1 cellular context compared by ENCODE assay signal in the genomic region with DNA sequence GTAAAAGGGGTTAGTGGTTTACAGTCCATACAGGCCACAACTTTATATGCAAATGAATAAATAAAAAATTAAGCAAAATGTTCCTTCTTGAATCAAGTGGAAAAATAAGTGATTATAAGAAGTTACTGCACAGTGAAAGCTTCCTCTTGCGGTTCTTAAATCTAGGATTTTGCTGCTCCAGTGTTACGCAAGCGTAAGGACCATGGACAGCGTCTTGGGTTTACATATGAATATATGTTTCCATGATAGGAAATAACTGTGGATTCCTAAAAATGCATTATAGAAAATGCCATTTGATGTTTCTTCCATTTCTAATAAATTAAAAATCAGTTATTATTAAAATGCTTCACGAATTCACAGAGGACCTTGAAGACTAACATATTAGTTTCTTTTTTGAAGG.
TF ChIP-seq lines count a peak whose summit lies in the region.

No MANE protein-coding gene starts in this region.

TF ChIP-seq in HepG2, 621 proteins besides CTCF, POLR2A, EP300 and RAD21 (continued from another document and continues in another):
- TF ChIP-seq ATM (IDR thresholded peaks at IDR 0.05; ENCODE audit: borderline replicate concordance) (no peak), ZFP90 (CRISPR knock-in tag; IDR thresholded peaks at IDR 0.05; ENCODE audit: borderline replicate concordance) (no peak), ZNF367 (CRISPR knock-in tag; IDR thresholded peaks at IDR 0.05; ENCODE audit: borderline replicate concordance) (no peak), ZNF776 (CRISPR knock-in tag; IDR thresholded peaks at IDR 0.05) (no peak), ZNF713 (CRISPR knock-in tag; IDR thresholded peaks at IDR 0.05) (no peak), ERF (CRISPR knock-in tag; IDR thresholded peaks at IDR 0.05) (0 out of 2 replicates have a peak, but pooled peaks have one; percentile 48), ZNF672 (CRISPR knock-in tag; IDR thresholded peaks at IDR 0.05) (no peak), TFE3 (CRISPR knock-in tag; IDR thresholded peaks at IDR 0.05) (peak; percentile 61; the same call in 1 of the 2 replicates), ZNF101 (CRISPR knock-in tag; IDR thresholded peaks at IDR 0.05; ENCODE audit: borderline replicate concordance, low read depth) (no peak), MED13 (CRISPR knock-in tag; IDR thresholded peaks at IDR 0.05) (no peak), SMARCC2 (IDR thresholded peaks at IDR 0.05) (no peak), SMAD1 (CRISPR knock-in tag; IDR thresholded peaks at IDR 0.05; ENCODE audit: borderline replicate concordance, low read depth) (no peak), KMT2A (CRISPR knock-in tag; IDR thresholded peaks at IDR 0.05) (no peak), ZNF441 (CRISPR knock-in tag; IDR thresholded peaks at IDR 0.05; ENCODE audit: borderline replicate concordance) (no peak), ZNF317 (CRISPR knock-in tag; IDR thresholded peaks at IDR 0.05) (no peak), STAG1 (CRISPR knock-in tag; IDR thresholded peaks at IDR 0.05) (no peak), ZMYM4 (CRISPR knock-in tag; IDR thresholded peaks at IDR 0.05) (no peak), ATF1 (CRISPR knock-in tag; IDR thresholded peaks at IDR 0.05) (no peak), MNT (IDR thresholded peaks at IDR 0.05) (no peak), JDP2 (CRISPR knock-in tag; IDR thresholded peaks at IDR 0.05; ENCODE audit: borderline replicate concordance) (no peak), MXD1 (CRISPR knock-in tag; IDR thresholded peaks at IDR 0.05) (no peak), SMYD3 (CRISPR knock-in tag; IDR thresholded peaks at IDR 0.05) (no peak), ZNF674 (CRISPR knock-in tag; IDR thresholded peaks at IDR 0.05; ENCODE audit: low read depth) (no peak), ZNF703 (CRISPR knock-in tag; IDR thresholded peaks at IDR 0.05; ENCODE audit: borderline replicate concordance) (no peak), PPARG (CRISPR knock-in tag; conservative IDR thresholded peaks at IDR 0.05) (0 out of 2 replicates have a peak, but pooled peaks have one; percentile 28), ZBTB49 (CRISPR knock-in tag; IDR thresholded peaks at IDR 0.05; ENCODE audit: borderline replicate concordance) (no peak), FOXK2 (IDR thresholded peaks at IDR 0.05) (no peak), CBX2 (IDR thresholded peaks at IDR 0.05; ENCODE audit: low read depth, low read length) (no peak), CBX2 (CRISPR knock-in tag; IDR thresholded peaks at IDR 0.05; ENCODE audit: low read depth) (no peak)
- TF ChIP-seq, protein P1, sequence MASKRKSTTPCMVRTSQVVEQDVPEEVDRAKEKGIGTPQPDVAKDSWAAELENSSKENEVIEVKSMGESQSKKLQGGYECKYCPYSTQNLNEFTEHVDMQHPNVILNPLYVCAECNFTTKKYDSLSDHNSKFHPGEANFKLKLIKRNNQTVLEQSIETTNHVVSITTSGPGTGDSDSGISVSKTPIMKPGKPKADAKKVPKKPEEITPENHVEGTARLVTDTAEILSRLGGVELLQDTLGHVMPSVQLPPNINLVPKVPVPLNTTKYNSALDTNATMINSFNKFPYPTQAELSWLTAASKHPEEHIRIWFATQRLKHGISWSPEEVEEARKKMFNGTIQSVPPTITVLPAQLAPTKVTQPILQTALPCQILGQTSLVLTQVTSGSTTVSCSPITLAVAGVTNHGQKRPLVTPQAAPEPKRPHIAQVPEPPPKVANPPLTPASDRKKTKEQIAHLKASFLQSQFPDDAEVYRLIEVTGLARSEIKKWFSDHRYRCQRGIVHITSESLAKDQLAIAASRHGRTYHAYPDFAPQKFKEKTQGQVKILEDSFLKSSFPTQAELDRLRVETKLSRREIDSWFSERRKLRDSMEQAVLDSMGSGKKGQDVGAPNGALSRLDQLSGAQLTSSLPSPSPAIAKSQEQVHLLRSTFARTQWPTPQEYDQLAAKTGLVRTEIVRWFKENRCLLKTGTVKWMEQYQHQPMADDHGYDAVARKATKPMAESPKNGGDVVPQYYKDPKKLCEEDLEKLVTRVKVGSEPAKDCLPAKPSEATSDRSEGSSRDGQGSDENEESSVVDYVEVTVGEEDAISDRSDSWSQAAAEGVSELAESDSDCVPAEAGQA (IDR thresholded peaks at IDR 0.05; ENCODE audit: low read depth), result no peak
- TF ChIP-seq, protein P1 (CRISPR knock-in tag; IDR thresholded peaks at IDR 0.05; ENCODE audit: borderline replicate concordance), result no peak
- TF ChIP-seq, protein P2, sequence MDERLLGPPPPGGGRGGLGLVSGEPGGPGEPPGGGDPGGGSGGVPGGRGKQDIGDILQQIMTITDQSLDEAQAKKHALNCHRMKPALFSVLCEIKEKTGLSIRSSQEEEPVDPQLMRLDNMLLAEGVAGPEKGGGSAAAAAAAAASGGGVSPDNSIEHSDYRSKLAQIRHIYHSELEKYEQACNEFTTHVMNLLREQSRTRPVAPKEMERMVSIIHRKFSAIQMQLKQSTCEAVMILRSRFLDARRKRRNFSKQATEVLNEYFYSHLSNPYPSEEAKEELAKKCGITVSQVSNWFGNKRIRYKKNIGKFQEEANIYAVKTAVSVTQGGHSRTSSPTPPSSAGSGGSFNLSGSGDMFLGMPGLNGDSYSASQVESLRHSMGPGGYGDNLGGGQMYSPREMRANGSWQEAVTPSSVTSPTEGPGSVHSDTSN (CRISPR knock-in tag; IDR thresholded peaks at IDR 0.05), result no peak
- TF ChIP-seq, protein P3, sequence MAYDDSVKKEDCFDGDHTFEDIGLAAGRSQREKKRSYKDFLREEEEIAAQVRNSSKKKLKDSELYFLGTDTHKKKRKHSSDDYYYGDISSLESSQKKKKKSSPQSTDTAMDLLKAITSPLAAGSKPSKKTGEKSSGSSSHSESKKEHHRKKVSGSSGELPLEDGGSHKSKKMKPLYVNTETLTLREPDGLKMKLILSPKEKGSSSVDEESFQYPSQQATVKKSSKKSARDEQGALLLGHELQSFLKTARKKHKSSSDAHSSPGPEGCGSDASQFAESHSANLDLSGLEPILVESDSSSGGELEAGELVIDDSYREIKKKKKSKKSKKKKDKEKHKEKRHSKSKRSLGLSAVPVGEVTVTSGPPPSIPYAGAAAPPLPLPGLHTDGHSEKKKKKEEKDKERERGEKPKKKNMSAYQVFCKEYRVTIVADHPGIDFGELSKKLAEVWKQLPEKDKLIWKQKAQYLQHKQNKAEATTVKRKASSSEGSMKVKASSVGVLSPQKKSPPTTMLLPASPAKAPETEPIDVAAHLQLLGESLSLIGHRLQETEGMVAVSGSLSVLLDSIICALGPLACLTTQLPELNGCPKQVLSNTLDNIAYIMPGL (CRISPR knock-in tag; IDR thresholded peaks at IDR 0.05; ENCODE audit: borderline replicate concordance in 1 of 2, low read depth in 1 of 2), result no peak
- TF ChIP-seq, protein P4, sequence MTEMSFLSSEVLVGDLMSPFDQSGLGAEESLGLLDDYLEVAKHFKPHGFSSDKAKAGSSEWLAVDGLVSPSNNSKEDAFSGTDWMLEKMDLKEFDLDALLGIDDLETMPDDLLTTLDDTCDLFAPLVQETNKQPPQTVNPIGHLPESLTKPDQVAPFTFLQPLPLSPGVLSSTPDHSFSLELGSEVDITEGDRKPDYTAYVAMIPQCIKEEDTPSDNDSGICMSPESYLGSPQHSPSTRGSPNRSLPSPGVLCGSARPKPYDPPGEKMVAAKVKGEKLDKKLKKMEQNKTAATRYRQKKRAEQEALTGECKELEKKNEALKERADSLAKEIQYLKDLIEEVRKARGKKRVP (CRISPR knock-in tag; IDR thresholded peaks at IDR 0.05), result no peak
- TF ChIP-seq, protein P5, sequence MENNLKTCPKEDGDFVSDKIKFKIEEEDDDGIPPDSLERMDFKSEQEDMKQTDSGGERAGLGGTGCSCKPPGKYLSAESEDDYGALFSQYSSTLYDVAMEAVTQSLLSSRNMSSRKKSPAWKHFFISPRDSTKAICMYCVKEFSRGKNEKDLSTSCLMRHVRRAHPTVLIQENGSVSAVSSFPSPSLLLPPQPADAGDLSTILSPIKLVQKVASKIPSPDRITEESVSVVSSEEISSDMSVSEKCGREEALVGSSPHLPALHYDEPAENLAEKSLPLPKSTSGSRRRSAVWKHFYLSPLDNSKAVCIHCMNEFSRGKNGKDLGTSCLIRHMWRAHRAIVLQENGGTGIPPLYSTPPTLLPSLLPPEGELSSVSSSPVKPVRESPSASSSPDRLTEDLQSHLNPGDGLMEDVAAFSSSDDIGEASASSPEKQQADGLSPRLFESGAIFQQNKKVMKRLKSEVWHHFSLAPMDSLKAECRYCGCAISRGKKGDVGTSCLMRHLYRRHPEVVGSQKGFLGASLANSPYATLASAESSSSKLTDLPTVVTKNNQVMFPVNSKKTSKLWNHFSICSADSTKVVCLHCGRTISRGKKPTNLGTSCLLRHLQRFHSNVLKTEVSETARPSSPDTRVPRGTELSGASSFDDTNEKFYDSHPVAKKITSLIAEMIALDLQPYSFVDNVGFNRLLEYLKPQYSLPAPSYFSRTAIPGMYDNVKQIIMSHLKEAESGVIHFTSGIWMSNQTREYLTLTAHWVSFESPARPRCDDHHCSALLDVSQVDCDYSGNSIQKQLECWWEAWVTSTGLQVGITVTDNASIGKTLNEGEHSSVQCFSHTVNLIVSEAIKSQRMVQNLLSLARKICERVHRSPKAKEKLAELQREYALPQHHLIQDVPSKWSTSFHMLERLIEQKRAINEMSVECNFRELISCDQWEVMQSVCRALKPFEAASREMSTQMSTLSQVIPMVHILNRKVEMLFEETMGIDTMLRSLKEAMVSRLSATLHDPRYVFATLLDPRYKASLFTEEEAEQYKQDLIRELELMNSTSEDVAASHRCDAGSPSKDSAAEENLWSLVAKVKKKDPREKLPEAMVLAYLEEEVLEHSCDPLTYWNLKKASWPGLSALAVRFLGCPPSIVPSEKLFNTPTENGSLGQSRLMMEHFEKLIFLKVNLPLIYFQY (CRISPR knock-in tag; IDR thresholded peaks at IDR 0.05; ENCODE audit: borderline replicate concordance), result peak; percentile 52; the same call in 1 of the 2 replicates
- TF ChIP-seq, protein P6, sequence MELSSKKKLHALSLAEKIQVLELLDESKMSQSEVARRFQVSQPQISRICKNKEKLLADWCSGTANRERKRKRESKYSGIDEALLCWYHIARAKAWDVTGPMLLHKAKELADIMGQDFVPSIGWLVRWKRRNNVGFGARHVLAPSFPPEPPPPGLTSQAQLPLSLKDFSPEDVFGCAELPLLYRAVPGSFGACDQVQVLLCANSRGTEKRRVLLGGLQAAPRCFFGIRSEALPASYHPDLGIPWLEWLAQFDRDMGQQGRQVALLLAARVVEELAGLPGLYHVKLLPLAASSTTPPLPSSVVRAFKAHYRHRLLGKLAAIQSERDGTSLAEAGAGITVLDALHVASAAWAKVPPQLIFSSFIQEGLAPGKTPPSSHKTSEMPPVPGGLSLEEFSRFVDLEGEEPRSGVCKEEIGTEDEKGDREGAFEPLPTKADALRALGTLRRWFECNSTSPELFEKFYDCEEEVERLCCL (CRISPR knock-in tag; IDR thresholded peaks at IDR 0.05; ENCODE audit: borderline replicate concordance), result no peak
